In the genomic region with DNA sequence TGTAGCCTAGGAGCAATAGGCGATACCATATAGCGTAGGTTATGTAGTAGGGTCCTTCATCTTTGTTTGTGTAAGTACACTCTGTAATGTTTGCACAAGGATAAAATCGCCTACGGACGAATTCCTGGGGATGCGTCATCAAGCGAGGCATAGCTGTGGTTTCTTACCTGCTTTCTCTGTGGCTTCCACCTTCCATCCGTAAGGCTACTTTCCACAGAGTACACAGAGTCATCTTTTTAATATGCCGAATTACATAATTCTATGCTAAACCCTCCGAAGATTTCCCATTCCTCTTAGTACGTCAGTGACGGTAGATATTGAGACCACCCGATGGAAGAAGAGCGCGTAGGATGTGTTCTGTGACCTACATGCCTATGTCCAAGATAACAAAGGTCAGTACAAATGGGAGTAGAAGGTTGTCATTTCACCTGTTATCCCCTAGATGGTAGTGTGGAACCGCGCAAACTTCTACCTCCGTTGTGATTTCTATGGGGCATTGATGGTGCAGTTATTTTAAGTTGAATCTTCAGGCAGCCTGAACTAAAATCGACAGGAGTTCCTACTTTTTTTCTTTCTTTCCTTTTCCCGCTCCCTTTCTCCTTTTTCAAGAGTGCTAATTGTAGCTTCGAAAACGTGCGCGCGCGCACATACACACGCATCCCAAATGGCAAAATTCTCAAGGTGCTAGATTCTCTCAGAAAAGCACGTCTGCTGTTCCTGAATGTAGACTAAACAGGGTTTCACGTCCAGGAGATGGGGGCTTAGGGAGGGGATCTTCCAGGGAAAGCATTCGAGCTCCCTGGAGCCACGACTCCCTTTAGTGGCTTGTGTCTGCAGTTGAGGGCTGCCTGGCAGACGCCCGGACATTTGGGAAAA, we compare ENCODE assay signal across 8 cellular contexts.
A peak's percentile ranks its signal among the peaks of the same experiment; 100 is the strongest.
DNase-seq lines count a peak whose midpoint lies in the region; ATAC-seq and TF ChIP-seq lines count a peak whose summit lies in the region.

No MANE protein-coding gene starts in this region.

- H3K27ac ChIP-seq in PC-3 (ENCODE audit: low read length) = peak overlapping the region; percentile 52

- H4K20me1 ChIP-seq in PC-3 (ENCODE audit: low read length) = no peaks in the 10 kb centered on the region

- ATAC-seq in GM21360 (IDR thresholded peaks at IDR 0.05; ENCODE audit: unreplicated experiment) = peak; percentile 96
- peak; percentile 86 for ATAC-seq in HG03469 (IDR thresholded peaks at IDR 0.05; ENCODE audit: unreplicated experiment)
- peak; percentile 91 for ATAC-seq in PC-3

- peak; percentile 100 for TF ChIP-seq CTCF in PC-3 (conservative IDR thresholded peaks at IDR 0.05; ENCODE audit: low read depth, low read length)

- H3K9me2 ChIP-seq in PC-3 (replicated peaks; ENCODE audit: low read length) = no peaks in the 10 kb centered on the region

- no peaks in the 10 kb centered on the region for H3K9me3 ChIP-seq in PC-3 (ENCODE audit: low read length)

- H3K9ac ChIP-seq in PC-3 (ENCODE audit: low read length) = peak overlapping the region; percentile 14

- H3F3A ChIP-seq in PC-3 (ENCODE audit: low read length, unreplicated experiment) = peaks cover 4% of the 10 kb centered on the region

- intact Hi-C loops in PC-3 (cut with micrococcal nuclease) = loop anchor here (1.0 to 10.0 kb wide), 17 partner anchors 20 to 1518 kb away; no protein-coding TSS in a partner anchor

- POLR2A ChIA-PET in PC-3 (lab: Charles Lee; ENCODE audit: unreplicated experiment) = interaction anchor here (0.6 kb wide), 2 partner anchors 20 to 31 kb away, joined by 3 to 4 read pairs; no protein-coding TSS in a partner anchor

- peaks cover 25% of the 10 kb centered on the region for H3K4me1 ChIP-seq in PC-3 (ENCODE audit: insufficient read depth, low read length)

- no peaks in the 10 kb centered on the region for H3K36me3 ChIP-seq in PC-3 (ENCODE audit: low read depth, low read length)

- peak overlapping the region; percentile 52 for H3K4me3 ChIP-seq in PC-3 (ENCODE audit: low read length)

- peak overlapping the region; percentile 70 for H3K4me2 ChIP-seq in PC-3 (ENCODE audit: low read length)

- CTCF ChIA-PET in PC-3 (lab: Charles Lee) = interaction anchor here (0.6 to 2.9 kb wide), 13 partner anchors 20 to 1380 kb away, joined by 3 to 58 read pairs (median 5); no protein-coding TSS in a partner anchor

- no peaks in the 10 kb centered on the region for H3K27me3 ChIP-seq in PC-3 (ENCODE audit: low read length)

- H2AFZ ChIP-seq in PC-3 (ENCODE audit: low read length) = peak overlapping the region; percentile 69

- TSS peak; percentile 89 for BruUV-seq in PC-3 (replicated peaks; lab: Mats Ljungman, UMichigan)

- peak; percentile 22 for DNase-seq in NCI-H1694 treated with DMSO at 0.1 percent for 48 hours (lab: John Stamatoyannopoulos, UW)
- no peak for DNase-seq in NCI-H1694 (lab: John Stamatoyannopoulos, UW)
- DNase-seq in PC-3 = peak; percentile 100
- DNase-seq in ecto neural progenitor cell (ENCODE audit: low spot score) = peak; percentile 73
- peak; percentile 60 to 73 for DNase-seq in lung microvascular endothelial cell (ENCODE audit: low read depth in 2 of 2)
- no peak for DNase-seq in epidermal melanocyte (ENCODE audit: insufficient read length, low spot score)

- no peaks in the 10 kb centered on the region for H3K79me2 ChIP-seq in PC-3 (ENCODE audit: low read length)

Comparison
In these comparisons a context has a peak if more than half of its experiments do, and no peak if none do; other contexts are left out.
1. DNase-seq: peak in NCI-H1694 treated with DMSO at 0.1 percent for 48 hours (single experiment), PC-3 (single experiment), ecto neural progenitor cell (single experiment) and lung microvascular endothelial cell (2 of 2); none in NCI-H1694 (single experiment) and epidermal melanocyte (single experiment).
2. Peak in every context shown above with its lines, with median percentiles within 50 percentile points of each other: ATAC-seq.